In the genomic region with DNA sequence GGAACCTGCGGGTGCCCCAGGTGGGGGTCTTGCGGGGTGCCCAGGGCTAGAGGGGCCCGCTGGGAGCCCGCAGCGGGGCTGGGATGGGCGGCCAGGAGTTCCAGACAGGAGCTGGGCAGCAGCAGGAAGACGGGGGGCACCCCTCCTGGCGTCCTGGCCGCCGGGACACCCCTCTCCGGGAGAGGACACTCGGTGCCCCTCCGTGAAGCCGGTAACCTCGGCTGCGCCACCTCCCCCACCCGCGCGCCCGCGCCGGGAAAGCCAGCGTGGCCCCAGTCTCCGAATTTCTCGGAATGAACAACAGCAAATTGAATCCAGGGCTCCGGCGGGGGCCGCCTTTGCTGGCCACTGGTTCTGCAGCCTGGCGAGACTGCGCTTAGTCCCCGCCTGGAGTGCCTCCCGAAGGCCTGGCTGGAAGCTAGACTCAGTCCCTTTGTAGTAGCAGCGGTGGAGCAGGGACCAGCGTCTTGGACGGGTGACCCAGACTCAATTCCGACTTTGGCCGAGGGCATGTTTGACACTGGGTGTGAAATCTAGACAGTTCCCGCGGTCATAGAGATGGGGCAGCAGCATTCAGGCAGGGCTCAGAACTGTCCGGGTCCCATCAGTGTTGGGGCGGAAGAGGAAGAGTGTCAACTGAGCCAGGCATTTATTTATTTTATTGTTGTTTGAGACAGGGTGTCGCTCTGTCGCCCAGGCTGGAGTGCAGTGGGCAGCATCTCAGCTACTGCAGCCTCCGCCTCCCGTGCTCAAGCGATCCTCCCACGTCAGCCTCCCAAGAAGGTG, we compare ENCODE assay signal across 8 cellular contexts. TPM values are rescaled to one million over a fixed set of nuclear protein-coding genes. Genes with fewer than 3 reads are reported as not detected.
A peak's percentile ranks its signal among the peaks of the same experiment; 100 is the strongest.
DNase-seq lines count a peak whose midpoint lies in the region; ATAC-seq, FAIRE-seq and TF ChIP-seq lines count a peak whose summit lies in the region.

No MANE protein-coding gene starts in this region.

- H3K36me3 Mint-ChIP-seq in stimulated activated effector memory CD8-positive, alpha-beta T cell treated with anti-CD3 and anti-CD28 coated beads, Interleukin-12 subunit alpha, Interleukin-12 subunit beta, amount 100 ng/mL, for 72 hours = no peaks in the 10 kb centered on the region

- peak overlapping the region; percentile 81 for H3K27ac ChIP-seq in WERI-Rb-1
- peak overlapping the region; percentile 77 for H3K27ac ChIP-seq in duodenal mucosa (ENCODE audit: low read depth, low read length)
- peak overlapping the region; percentile 87 to 96 (median 93) for H3K27ac ChIP-seq in right lobe of liver

- H3K9me3 Mint-ChIP-seq in stimulated activated effector memory CD8-positive, alpha-beta T cell treated with anti-CD3 and anti-CD28 coated beads, Interleukin-12 subunit alpha, Interleukin-12 subunit beta, amount 100 ng/mL, for 72 hours = no peaks in the 10 kb centered on the region

- no peaks in the 10 kb centered on the region for H3K9me3 ChIP-seq in WERI-Rb-1 (ENCODE audit: severe bottlenecking)
- no peaks in the 10 kb centered on the region for H3K9me3 ChIP-seq in duodenal mucosa (ENCODE audit: control insufficient read depth in 1 of 2, low read length in 2 of 2)
- no peaks in the 10 kb centered on the region for H3K9me3 ChIP-seq in right lobe of liver

- intact Hi-C loops in right lobe of liver (cut with DNase I) = no loop called here

- no peak for DNase-seq in BJ (ENCODE audit: low read depth)
- no peak for DNase-seq in GM19239 (ENCODE audit: insufficient read length, low spot score)
- DNase-seq in M059J (ENCODE audit: low read depth) = peak; percentile 63
- DNase-seq in WERI-Rb-1 = peak; percentile 60
- peak; percentile 53 to 77 (median 73) for DNase-seq in right lobe of liver
- no peak for DNase-seq in stimulated activated effector memory CD8-positive, alpha-beta T cell treated with anti-CD3 and anti-CD28 coated beads, Interleukin-12 subunit alpha, Interleukin-12 subunit beta, amount 100 ng/mL, for 72 hours (ENCODE audit: low spot score in 2 of 2)

- H3K4me1 ChIP-seq in duodenal mucosa (ENCODE audit: control insufficient read depth in 1 of 2, insufficient read depth in 2 of 2, low read length in 2 of 2) (peaks cover 17 to 20% of the 10 kb centered on the region in 2 donors), right lobe of liver (peaks cover 0 to 23% (median 8%) of the 10 kb centered on the region in 4 donors)

- POLR2A ChIA-PET in BJ (lab: Charles Lee) = no interaction called here

- H3K36me3 ChIP-seq in BJ (ENCODE audit: control insufficient read depth, insufficient read depth, low read length) = no peaks in the 10 kb centered on the region
- peaks cover 15% of the 10 kb centered on the region for H3K36me3 ChIP-seq in WERI-Rb-1
- H3K36me3 ChIP-seq in duodenal mucosa (ENCODE audit: control insufficient read depth in 1 of 2, insufficient read depth in 2 of 2, low read length in 2 of 2) = no peaks in the 10 kb centered on the region
- H3K36me3 ChIP-seq in right lobe of liver = no peaks in the 10 kb centered on the region

- H3K27ac Mint-ChIP-seq in stimulated activated effector memory CD8-positive, alpha-beta T cell treated with anti-CD3 and anti-CD28 coated beads, Interleukin-12 subunit alpha, Interleukin-12 subunit beta, amount 100 ng/mL, for 72 hours = no peak overlapping the region

- H3K4me3 ChIP-seq in BJ (ENCODE audit: low read depth, low read length) (peak overlapping the region; percentile 90), WERI-Rb-1 (ENCODE audit: low read depth, low read length) (peak overlapping the region; percentile 77), duodenal mucosa (ENCODE audit: low read depth in 1 of 2, low read length in 2 of 2) (peak overlapping the region; percentile 77 to 91), right lobe of liver (peak overlapping the region; percentile 42 to 87 (median 84))

- WGBS in right lobe of liver (ENCODE audit: insufficient coverage, low coverage, low lambda C conversion rate, missing lambda C conversion rate) = 3% methylated on average over 31 of the region's 47 CpGs

- H3K4me3 Mint-ChIP-seq in stimulated activated effector memory CD8-positive, alpha-beta T cell treated with anti-CD3 and anti-CD28 coated beads, Interleukin-12 subunit alpha, Interleukin-12 subunit beta, amount 100 ng/mL, for 72 hours = peak overlapping the region; percentile 63

- FAIRE-seq in GM19239 (lab: Jason Lieb, UNC) = peak; percentile 57

- peak; percentile 70 for TF ChIP-seq POLR2A in right lobe of liver (IDR thresholded peaks at IDR 0.05)

- ATAC-seq in right lobe of liver = peak; percentile 60 to 65 (median 62)
- ATAC-seq in stimulated activated effector memory CD8-positive, alpha-beta T cell treated with anti-CD3 and anti-CD28 coated beads, Interleukin-12 subunit alpha, Interleukin-12 subunit beta, amount 100 ng/mL, for 72 hours = peak; percentile 17
- ATAC-seq in HG03457 (IDR thresholded peaks at IDR 0.05; ENCODE audit: unreplicated experiment) = no peak

- H3K27me3 ChIP-seq in BJ (ENCODE audit: control insufficient read depth, insufficient read depth, low read length) (no peaks in the 10 kb centered on the region), WERI-Rb-1 (ENCODE audit: insufficient read depth, low read depth, severe bottlenecking) (no peaks in the 10 kb centered on the region), duodenal mucosa (ENCODE audit: control insufficient read depth in 1 of 2, insufficient read depth in 2 of 2, low read length in 2 of 2) (no peaks in the 10 kb centered on the region), right lobe of liver (no peaks in the 10 kb centered on the region)

- CTCF ChIA-PET in BJ (lab: Yijun Ruan, JAX) = interaction anchor here (1.7 kb wide), 2 partner anchors 43 to 204 kb away, joined by 4 to 5 read pairs; no protein-coding TSS in a partner anchor

- TF ChIP-seq CTCF in BJ (IDR thresholded peaks at IDR 0.05; ENCODE audit: insufficient read depth, low read depth, low read length) = 0 out of 2 replicates have a peak, but pooled peaks have one; percentile 7
- no peak for TF ChIP-seq CTCF in WERI-Rb-1 (IDR thresholded peaks at IDR 0.05; ENCODE audit: low read depth, low read length)
- no peak for TF ChIP-seq CTCF in right lobe of liver (IDR thresholded peaks at IDR 0.05)

- peaks cover 12% of the 10 kb centered on the region for H3K4me1 Mint-ChIP-seq in stimulated activated effector memory CD8-positive, alpha-beta T cell treated with anti-CD3 and anti-CD28 coated beads, Interleukin-12 subunit alpha, Interleukin-12 subunit beta, amount 100 ng/mL, for 72 hours

- peak overlapping the region; percentile 82 to 91 for H3K9ac ChIP-seq in duodenal mucosa (ENCODE audit: low read depth in 1 of 2, low read length in 2 of 2)

RNA-seq across cellular contexts. Expression of gene IFNGR2, which starts 0.8 kb away (rescaled TPM):
- polyA plus RNA-seq in BJ (2011; rRNA removed) = 107 and 114 TPM in 2 replicates
- polyA minus RNA-seq in BJ (2011; rRNA and poly(A)+ RNA removed) = 55.7 and 120 TPM in 2 replicates
- 75.2 and 80.1 TPM in 2 replicates for total RNA-seq in M059J (2014; rRNA removed; shearing (Covaris generic))
- 10 to 100 TPM; 16.0 to 39.1 (median 27.8) TPM for total RNA-seq in right lobe of liver

Comparison
In these comparisons a context has a peak if more than half of its experiments do, and no peak if none do; other contexts are left out.
1. DNase-seq: peak in M059J (single experiment), WERI-Rb-1 (single experiment) and right lobe of liver (3 of 3); none in BJ (single experiment), GM19239 (single experiment) and stimulated activated effector memory CD8-positive, alpha-beta T cell treated with anti-CD3 and anti-CD28 coated beads, Interleukin-12 subunit alpha, Interleukin-12 subunit beta, amount 100 ng/mL, for 72 hours (0 of 2).
2. Peak in every context shown above with its lines, with median percentiles within 50 percentile points of each other: H3K4me3 ChIP-seq and H3K27ac ChIP-seq.